ENCODE assay signal across 1 cellular context in the genomic region with DNA sequence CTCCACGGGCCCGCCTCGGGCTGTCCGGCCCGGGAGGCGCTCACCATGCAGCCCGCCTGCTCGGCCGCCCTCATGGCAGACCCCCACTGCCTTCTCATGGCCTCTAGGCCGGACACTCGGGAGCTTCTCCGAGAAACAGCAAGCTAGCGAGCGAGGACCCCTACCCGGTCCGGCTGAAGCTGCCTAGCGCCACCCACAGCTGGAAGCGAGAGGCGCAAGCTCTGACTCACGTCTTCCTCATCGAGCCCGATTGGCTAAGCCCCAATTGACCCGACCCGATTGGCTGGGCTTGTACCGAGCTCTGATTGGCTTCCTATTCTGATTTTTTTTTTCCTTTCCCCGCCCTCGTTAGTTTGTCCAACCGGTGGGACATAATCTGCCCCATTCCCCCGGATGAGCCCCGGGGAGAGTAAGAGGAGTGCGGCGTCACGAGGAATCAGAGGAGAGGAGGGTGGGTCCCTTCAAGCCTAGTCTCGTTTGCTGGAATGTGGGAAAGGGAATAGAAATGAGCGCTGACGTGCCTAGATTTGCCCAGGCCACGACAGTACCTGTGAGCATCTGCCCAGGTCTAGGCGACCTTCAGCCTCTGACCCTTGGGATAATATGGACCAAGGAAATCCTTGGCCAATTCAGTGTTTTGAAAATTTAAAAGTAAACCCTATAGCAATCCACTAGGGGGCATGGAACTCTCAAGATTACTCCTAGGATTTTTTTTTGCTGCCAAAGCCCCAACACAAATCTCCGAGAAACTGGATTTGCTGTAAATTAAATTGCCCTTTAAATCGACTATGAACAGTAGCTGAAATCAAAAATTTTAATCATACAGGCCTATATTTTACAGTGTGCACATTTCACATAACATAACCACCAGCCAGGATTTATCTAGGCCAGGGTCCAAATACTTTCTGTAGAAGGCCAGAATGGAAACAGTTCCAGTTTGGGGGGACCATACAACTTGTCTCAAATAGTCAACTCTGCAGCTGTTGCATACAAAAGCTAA.
A peak's percentile ranks its signal among the peaks of the same experiment; 100 is the strongest.
TF ChIP-seq lines count a peak whose summit lies in the region.

A gene with protein sequence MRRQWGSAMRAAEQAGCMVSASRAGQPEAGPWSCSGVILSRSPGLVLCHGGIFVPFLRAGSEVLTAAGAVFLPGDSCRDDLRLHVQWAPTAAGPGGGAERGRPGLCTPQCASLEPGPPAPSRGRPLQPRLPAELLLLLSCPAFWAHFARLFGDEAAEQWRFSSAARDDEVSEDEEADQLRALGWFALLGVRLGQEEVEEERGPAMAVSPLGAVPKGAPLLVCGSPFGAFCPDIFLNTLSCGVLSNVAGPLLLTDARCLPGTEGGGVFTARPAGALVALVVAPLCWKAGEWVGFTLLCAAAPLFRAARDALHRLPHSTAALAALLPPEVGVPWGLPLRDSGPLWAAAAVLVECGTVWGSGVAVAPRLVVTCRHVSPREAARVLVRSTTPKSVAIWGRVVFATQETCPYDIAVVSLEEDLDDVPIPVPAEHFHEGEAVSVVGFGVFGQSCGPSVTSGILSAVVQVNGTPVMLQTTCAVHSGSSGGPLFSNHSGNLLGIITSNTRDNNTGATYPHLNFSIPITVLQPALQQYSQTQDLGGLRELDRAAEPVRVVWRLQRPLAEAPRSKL (minus strand): TSS at position 212 of the 1,000 bp plus-strand sequence. CDS start 114 bp downstream, at position 98.

TF ChIP-seq in HEK293, 187 proteins besides CTCF, POLR2A, EP300 and RAD21 (continued from another document and continues in another):
- TF ChIP-seq, protein P1, sequence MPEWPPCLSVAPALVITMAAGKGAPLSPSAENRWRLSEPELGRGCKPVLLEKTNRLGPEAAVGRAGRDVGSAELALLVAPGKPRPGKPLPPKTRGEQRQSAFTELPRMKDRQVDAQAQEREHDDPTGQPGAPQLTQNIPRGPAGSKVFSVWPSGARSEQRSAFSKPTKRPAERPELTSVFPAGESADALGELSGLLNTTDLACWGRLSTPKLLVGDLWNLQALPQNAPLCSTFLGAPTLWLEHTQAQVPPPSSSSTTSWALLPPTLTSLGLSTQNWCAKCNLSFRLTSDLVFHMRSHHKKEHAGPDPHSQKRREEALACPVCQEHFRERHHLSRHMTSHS (tag by site-specific recombination; IDR thresholded peaks at IDR 0.05), result no peak
- no peak for TF ChIP-seq HOXD13 (CRISPR knock-in tag; IDR thresholded peaks at IDR 0.05; ENCODE audit: borderline replicate concordance)
- TF ChIP-seq ZNF211 (tag by site-specific recombination; IDR thresholded peaks at IDR 0.05; ENCODE audit: low read depth), result no peak
- TF ChIP-seq ZNF776 (tag by site-specific recombination; IDR thresholded peaks at IDR 0.05; ENCODE audit: borderline replicate concordance), result no peak
- no peak for TF ChIP-seq ZNF274 (IDR thresholded peaks at IDR 0.05; ENCODE audit: low read length)
- TF ChIP-seq ZNF274 (tag by site-specific recombination; IDR thresholded peaks at IDR 0.05; ENCODE audit: borderline replicate concordance), result no peak
- TF ChIP-seq ZNF610 (tag by site-specific recombination; IDR thresholded peaks at IDR 0.05; ENCODE audit: borderline replicate concordance), result 0 out of 2 replicates have a peak, but pooled peaks have one; percentile 13
- TF ChIP-seq, protein P2, sequence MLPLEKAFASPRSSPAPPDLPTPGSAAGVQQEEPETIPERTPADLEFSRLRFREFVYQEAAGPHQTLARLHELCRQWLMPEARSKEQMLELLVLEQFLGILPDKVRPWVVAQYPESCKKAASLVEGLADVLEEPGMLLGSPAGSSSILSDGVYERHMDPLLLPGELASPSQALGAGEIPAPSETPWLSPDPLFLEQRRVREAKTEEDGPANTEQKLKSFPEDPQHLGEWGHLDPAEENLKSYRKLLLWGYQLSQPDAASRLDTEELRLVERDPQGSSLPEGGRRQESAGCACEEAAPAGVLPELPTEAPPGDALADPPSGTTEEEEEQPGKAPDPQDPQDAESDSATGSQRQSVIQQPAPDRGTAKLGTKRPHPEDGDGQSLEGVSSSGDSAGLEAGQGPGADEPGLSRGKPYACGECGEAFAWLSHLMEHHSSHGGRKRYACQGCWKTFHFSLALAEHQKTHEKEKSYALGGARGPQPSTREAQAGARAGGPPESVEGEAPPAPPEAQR (tag by site-specific recombination; IDR thresholded peaks at IDR 0.05), result no peak
- TF ChIP-seq, protein P3, sequence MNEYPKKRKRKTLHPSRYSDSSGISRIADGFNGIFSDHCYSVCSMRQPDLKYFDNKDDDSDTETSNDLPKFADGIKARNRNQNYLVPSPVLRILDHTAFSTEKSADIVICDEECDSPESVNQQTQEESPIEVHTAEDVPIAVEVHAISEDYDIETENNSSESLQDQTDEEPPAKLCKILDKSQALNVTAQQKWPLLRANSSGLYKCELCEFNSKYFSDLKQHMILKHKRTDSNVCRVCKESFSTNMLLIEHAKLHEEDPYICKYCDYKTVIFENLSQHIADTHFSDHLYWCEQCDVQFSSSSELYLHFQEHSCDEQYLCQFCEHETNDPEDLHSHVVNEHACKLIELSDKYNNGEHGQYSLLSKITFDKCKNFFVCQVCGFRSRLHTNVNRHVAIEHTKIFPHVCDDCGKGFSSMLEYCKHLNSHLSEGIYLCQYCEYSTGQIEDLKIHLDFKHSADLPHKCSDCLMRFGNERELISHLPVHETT (tag by site-specific recombination; IDR thresholded peaks at IDR 0.05), result peak; percentile 72
- TF ChIP-seq ZNF157 (tag by site-specific recombination; IDR thresholded peaks at IDR 0.05), result no peak
- TF ChIP-seq SP7 (tag by site-specific recombination; IDR thresholded peaks at IDR 0.05), result peak; percentile 84
- TF ChIP-seq ZIC2 (tag by site-specific recombination; IDR thresholded peaks at IDR 0.05), result peak; percentile 6; the same call in 1 of the 2 replicates
- TF ChIP-seq ZBTB48 (tag by site-specific recombination; IDR thresholded peaks at IDR 0.05), result peak; percentile 39; the same call in 1 of the 2 replicates
- peak; percentile 52 for TF ChIP-seq ZNF654 (tag by site-specific recombination; IDR thresholded peaks at IDR 0.05; ENCODE audit: low read depth)
- TF ChIP-seq ZNF670 (tag by site-specific recombination; IDR thresholded peaks at IDR 0.05; ENCODE audit: low read depth), result no peak
- peak; percentile 9; the same call in 1 of the 2 replicates for TF ChIP-seq ZNF335 (tag by site-specific recombination; conservative IDR thresholded peaks at IDR 0.05)
- no peak for TF ChIP-seq ZNF404 (tag by site-specific recombination; IDR thresholded peaks at IDR 0.05)
- TF ChIP-seq, protein P4, sequence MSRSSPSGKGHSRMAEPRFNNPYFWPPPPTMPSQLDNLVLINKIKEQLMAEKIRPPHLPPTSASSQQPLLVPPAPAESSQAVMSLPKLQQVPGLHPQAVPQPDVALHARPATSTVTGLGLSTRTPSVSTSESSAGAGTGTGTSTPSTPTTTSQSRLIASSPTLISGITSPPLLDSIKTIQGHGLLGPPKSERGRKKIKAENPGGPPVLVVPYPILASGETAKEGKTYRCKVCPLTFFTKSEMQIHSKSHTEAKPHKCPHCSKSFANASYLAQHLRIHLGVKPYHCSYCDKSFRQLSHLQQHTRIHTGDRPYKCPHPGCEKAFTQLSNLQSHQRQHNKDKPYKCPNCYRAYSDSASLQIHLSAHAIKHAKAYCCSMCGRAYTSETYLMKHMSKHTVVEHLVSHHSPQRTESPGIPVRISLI (tag by site-specific recombination; IDR thresholded peaks at IDR 0.05), result peak; percentile 96
- peak; percentile 60; the same call in 1 of the 2 replicates for TF ChIP-seq PRDM1 (tag by site-specific recombination; IDR thresholded peaks at IDR 0.05)
- peak; percentile 57 for TF ChIP-seq ZBTB20 (tag by site-specific recombination; IDR thresholded peaks at IDR 0.05)
- peak; percentile 30 for TF ChIP-seq ZNF843 (tag by site-specific recombination; IDR thresholded peaks at IDR 0.05)
- TF ChIP-seq ZNF302 (tag by site-specific recombination; IDR thresholded peaks at IDR 0.05; ENCODE audit: low read depth), result no peak
- TF ChIP-seq KLF9 (tag by site-specific recombination; IDR thresholded peaks at IDR 0.05; ENCODE audit: low read depth), result peak; percentile 68; the same call in 1 of the 2 replicates
- TF ChIP-seq, protein P5, sequence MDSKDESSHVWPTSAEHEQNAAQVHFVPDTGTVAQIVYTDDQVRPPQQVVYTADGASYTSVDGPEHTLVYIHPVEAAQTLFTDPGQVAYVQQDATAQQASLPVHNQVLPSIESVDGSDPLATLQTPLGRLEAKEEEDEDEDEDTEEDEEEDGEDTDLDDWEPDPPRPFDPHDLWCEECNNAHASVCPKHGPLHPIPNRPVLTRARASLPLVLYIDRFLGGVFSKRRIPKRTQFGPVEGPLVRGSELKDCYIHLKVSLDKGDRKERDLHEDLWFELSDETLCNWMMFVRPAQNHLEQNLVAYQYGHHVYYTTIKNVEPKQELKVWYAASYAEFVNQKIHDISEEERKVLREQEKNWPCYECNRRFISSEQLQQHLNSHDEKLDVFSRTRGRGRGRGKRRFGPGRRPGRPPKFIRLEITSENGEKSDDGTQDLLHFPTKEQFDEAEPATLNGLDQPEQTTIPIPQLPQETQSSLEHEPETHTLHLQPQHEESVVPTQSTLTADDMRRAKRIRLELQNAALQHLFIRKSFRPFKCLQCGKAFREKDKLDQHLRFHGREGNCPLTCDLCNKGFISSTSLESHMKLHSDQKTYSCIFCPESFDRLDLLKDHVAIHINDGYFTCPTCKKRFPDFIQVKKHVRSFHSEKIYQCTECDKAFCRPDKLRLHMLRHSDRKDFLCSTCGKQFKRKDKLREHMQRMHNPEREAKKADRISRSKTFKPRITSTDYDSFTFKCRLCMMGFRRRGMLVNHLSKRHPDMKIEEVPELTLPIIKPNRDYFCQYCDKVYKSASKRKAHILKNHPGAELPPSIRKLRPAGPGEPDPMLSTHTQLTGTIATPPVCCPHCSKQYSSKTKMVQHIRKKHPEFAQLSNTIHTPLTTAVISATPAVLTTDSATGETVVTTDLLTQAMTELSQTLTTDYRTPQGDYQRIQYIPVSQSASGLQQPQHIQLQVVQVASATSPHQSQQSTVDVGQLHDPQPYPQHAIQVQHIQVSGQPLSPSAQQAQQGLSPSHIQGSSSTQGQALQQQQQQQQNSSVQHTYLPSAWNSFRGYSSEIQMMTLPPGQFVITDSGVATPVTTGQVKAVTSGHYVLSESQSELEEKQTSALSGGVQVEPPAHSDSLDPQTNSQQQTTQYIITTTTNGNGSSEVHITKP (tag by site-specific recombination; IDR thresholded peaks at IDR 0.05), result peak; percentile 71
- TF ChIP-seq MZF1 (tag by site-specific recombination; IDR thresholded peaks at IDR 0.05; ENCODE audit: borderline replicate concordance), result peak; percentile 96
- peak; percentile 33; the same call in 1 of the 2 replicates for TF ChIP-seq ZFP37 (tag by site-specific recombination; IDR thresholded peaks at IDR 0.05)
- TF ChIP-seq BCL11A (tag by site-specific recombination; IDR thresholded peaks at IDR 0.05; ENCODE audit: low read depth), result peak; percentile 87
- peak; percentile 76 for TF ChIP-seq ZXDB (tag by site-specific recombination; IDR thresholded peaks at IDR 0.05)
- TF ChIP-seq, protein P6, sequence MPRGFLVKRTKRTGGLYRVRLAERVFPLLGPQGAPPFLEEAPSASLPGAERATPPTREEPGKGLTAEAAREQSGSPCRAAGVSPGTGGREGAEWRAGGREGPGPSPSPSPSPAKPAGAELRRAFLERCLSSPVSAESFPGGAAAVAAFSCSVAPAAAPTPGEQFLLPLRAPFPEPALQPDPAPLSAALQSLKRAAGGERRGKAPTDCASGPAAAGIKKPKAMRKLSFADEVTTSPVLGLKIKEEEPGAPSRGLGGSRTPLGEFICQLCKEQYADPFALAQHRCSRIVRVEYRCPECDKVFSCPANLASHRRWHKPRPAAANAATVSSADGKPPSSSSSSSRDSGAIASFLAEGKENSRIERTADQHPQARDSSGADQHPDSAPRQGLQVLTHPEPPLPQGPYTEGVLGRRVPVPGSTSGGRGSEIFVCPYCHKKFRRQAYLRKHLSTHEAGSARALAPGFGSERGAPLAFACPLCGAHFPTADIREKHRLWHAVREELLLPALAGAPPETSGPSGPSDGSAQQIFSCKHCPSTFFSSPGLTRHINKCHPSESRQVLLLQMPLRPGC (tag by site-specific recombination; IDR thresholded peaks at IDR 0.05), result peak; percentile 81
- peak; percentile 59; the same call in 1 of the 2 replicates for TF ChIP-seq BCL11B (tag by site-specific recombination; IDR thresholded peaks at IDR 0.05; ENCODE audit: low read depth)
- TF ChIP-seq, protein P7, sequence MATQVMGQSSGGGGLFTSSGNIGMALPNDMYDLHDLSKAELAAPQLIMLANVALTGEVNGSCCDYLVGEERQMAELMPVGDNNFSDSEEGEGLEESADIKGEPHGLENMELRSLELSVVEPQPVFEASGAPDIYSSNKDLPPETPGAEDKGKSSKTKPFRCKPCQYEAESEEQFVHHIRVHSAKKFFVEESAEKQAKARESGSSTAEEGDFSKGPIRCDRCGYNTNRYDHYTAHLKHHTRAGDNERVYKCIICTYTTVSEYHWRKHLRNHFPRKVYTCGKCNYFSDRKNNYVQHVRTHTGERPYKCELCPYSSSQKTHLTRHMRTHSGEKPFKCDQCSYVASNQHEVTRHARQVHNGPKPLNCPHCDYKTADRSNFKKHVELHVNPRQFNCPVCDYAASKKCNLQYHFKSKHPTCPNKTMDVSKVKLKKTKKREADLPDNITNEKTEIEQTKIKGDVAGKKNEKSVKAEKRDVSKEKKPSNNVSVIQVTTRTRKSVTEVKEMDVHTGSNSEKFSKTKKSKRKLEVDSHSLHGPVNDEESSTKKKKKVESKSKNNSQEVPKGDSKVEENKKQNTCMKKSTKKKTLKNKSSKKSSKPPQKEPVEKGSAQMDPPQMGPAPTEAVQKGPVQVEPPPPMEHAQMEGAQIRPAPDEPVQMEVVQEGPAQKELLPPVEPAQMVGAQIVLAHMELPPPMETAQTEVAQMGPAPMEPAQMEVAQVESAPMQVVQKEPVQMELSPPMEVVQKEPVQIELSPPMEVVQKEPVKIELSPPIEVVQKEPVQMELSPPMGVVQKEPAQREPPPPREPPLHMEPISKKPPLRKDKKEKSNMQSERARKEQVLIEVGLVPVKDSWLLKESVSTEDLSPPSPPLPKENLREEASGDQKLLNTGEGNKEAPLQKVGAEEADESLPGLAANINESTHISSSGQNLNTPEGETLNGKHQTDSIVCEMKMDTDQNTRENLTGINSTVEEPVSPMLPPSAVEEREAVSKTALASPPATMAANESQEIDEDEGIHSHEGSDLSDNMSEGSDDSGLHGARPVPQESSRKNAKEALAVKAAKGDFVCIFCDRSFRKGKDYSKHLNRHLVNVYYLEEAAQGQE (tag by site-specific recombination; IDR thresholded peaks at IDR 0.05), result peak; percentile 13; the same call in 1 of the 2 replicates
- TF ChIP-seq ZNF544 (tag by site-specific recombination; IDR thresholded peaks at IDR 0.05), result no peak
